ENCODE assay signal across 19 cellular contexts in the genomic region with DNA sequence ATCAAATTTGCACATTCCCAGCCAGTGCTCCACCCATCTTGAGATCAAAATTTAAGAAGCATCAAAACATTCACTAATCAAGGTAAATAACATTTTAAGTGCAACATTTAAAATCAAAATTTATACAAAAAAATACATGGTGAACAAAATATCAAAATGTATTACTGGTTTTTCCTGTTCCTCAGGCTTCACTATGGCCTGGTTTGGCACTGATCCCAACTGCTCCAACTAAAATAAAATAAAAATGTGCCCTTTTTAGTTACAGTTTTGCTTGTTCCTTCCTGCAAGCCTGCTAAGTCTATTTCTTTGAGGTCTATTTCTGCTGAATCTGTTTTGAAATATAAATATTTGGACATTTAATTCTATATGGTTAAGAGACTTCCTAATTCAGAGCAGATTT. TPM values are rescaled to one million over a fixed set of nuclear protein-coding genes. Genes with fewer than 3 reads are reported as not detected.
A peak's percentile ranks its signal among the peaks of the same experiment; 100 is the strongest.
DNase-seq lines count a peak whose midpoint lies in the region; TF ChIP-seq lines count a peak whose summit lies in the region.
"Had no signal": no experiment of that assay in that cellular context is flagged by ENCODE, and none has a peak within 500 bp of the region (broad histone marks: within the 10 kb centered on the region; RNA-seq: fewer than 3 reads in every experiment).

No MANE protein-coding gene starts in this region.

- H3K4me1 Mint-ChIP-seq in activated T-helper 1 cell treated with anti-CD3 and anti-CD28 coated beads, Interleukin-12 subunit alpha, Interleukin-12 subunit beta, Interleukin-2, Interleukin-4 antibody, amounts not matched to agents 30 ng/mL and 10 ng/mL and 1 ng/mL, durations not matched to agents 14 hours and 24 hours and 36 hours (ENCODE audit: low read depth): no peaks in the 10 kb centered on the region
- H3K4me1 Mint-ChIP-seq: CD4-positive, alpha-beta memory T cell had no signal

- H3K9me3 ChIP-seq in SK-N-MC (ENCODE audit: low read depth, low read length) (no peaks in the 10 kb centered on the region), esophagus muscularis mucosa (no peaks in the 10 kb centered on the region), testis (no peaks in the 10 kb centered on the region)
- H3K9me3 ChIP-seq: BLaER1 had no signal

- no peak for TF ChIP-seq EP300 in esophagus muscularis mucosa (IDR thresholded peaks at IDR 0.05)

- TF ChIP-seq POLR2A in esophagus muscularis mucosa (IDR thresholded peaks at IDR 0.05; ENCODE audit: low read depth) (no peak), testis (IDR thresholded peaks at IDR 0.05) (no peak)

- DNase-seq in DMS53 (lab: John Stamatoyannopoulos, UW): peak; percentile 59
- no peak for DNase-seq in SK-N-MC (ENCODE audit: low read depth, low spot score)
- no peak for DNase-seq in esophagus muscularis mucosa (ENCODE audit: extremely low spot score)
- DNase-seq in testis: no peak
- DNase-seq in NCI-H774 (lab: John Stamatoyannopoulos, UW): no peak
- DNase-seq in stimulated activated CD4-positive, alpha-beta T cell treated with anti-CD3 and anti-CD28 coated beads, Interleukin-12 subunit alpha, Interleukin-12 subunit beta, amount 100 ng/mL, for 4 hours: no peak
- DNase-seq in activated T-helper 1 cell treated with anti-CD3 and anti-CD28 coated beads, Interleukin-12 subunit alpha, Interleukin-12 subunit beta, Interleukin-2, Interleukin-4 antibody, amounts not matched to agents 30 ng/mL and 10 ng/mL and 1 ng/mL, durations not matched to agents 14 hours and 24 hours and 36 hours (ENCODE audit: low spot score): no peak
- DNase-seq: CD4-positive, alpha-beta memory T cell; DND-41; MV-4-11; NCI-H1417; NCI-H187 treated with DMSO at 0.1 percent for 48 hours; NCI-H2227 treated with DMSO at 0.1 percent for 48 hours; NCI-H510A treated with DMSO at 0.1 percent for 48 hours; NCI-H82; OCI-M1; SHP77 treated with DMSO at 0.1 percent for 48 hours had no signal

- peak overlapping the region; percentile 87 for H3K27ac ChIP-seq in SK-N-MC
- H3K27ac ChIP-seq in esophagus muscularis mucosa (replicated peaks in 1 of 4): peak overlapping the region in 3 of 4 donors; percentile 49 to 71 (median 68)
- peak overlapping the region; percentile 41 to 87 for H3K27ac ChIP-seq in testis
- H3K27ac ChIP-seq: BLaER1, KMS-11 had no signal

- H3K27me3 ChIP-seq in esophagus muscularis mucosa (no peaks in the 10 kb centered on the region), testis (no peaks in the 10 kb centered on the region)
- H3K27me3 ChIP-seq: BLaER1 had no signal

- H3K9ac ChIP-seq in SK-N-MC (ENCODE audit: insufficient read length): no peak overlapping the region
- H3K9ac ChIP-seq: BLaER1, KMS-11 had no signal

- H3K27me3 Mint-ChIP-seq in activated T-helper 1 cell treated with anti-CD3 and anti-CD28 coated beads, Interleukin-12 subunit alpha, Interleukin-12 subunit beta, Interleukin-2, Interleukin-4 antibody, amounts not matched to agents 30 ng/mL and 10 ng/mL and 1 ng/mL, durations not matched to agents 14 hours and 24 hours and 36 hours (ENCODE audit: insufficient read depth): no peaks in the 10 kb centered on the region

- H3K4me1 ChIP-seq in esophagus muscularis mucosa: peaks cover 0 to 11% (median 3%) of the 10 kb centered on the region in 4 donors
- peaks cover 7% of the 10 kb centered on the region for H3K4me1 ChIP-seq in testis
- H3K4me1 ChIP-seq: BLaER1 had no signal

- no peaks in the 10 kb centered on the region for H3K36me3 Mint-ChIP-seq in activated T-helper 1 cell treated with anti-CD3 and anti-CD28 coated beads, Interleukin-12 subunit alpha, Interleukin-12 subunit beta, Interleukin-2, Interleukin-4 antibody, amounts not matched to agents 30 ng/mL and 10 ng/mL and 1 ng/mL, durations not matched to agents 14 hours and 24 hours and 36 hours (ENCODE audit: low read depth)
- H3K36me3 Mint-ChIP-seq: CD4-positive, alpha-beta memory T cell had no signal

- H3K36me3 ChIP-seq in SK-N-MC (ENCODE audit: insufficient read depth, low read length) (no peaks in the 10 kb centered on the region), esophagus muscularis mucosa (no peaks in the 10 kb centered on the region), testis (ENCODE audit: low read depth, missing control alignments) (no peaks in the 10 kb centered on the region)
- H3K36me3 ChIP-seq: BLaER1 had no signal

- H3K4me3 ChIP-seq in SK-N-MC (no peak overlapping the region), esophagus muscularis mucosa (no peak overlapping the region), testis (no peak overlapping the region)
- H3K4me3 ChIP-seq: BLaER1 had no signal

- no peak for TF ChIP-seq CTCF in esophagus muscularis mucosa (IDR thresholded peaks at IDR 0.05)
- no peak for TF ChIP-seq CTCF in testis (IDR thresholded peaks at IDR 0.05)

- H3K9me3 Mint-ChIP-seq in activated T-helper 1 cell treated with anti-CD3 and anti-CD28 coated beads, Interleukin-12 subunit alpha, Interleukin-12 subunit beta, Interleukin-2, Interleukin-4 antibody, amounts not matched to agents 30 ng/mL and 10 ng/mL and 1 ng/mL, durations not matched to agents 14 hours and 24 hours and 36 hours: no peaks in the 10 kb centered on the region

- no peak overlapping the region for H3K4me3 Mint-ChIP-seq in activated T-helper 1 cell treated with anti-CD3 and anti-CD28 coated beads, Interleukin-12 subunit alpha, Interleukin-12 subunit beta, Interleukin-2, Interleukin-4 antibody, amounts not matched to agents 30 ng/mL and 10 ng/mL and 1 ng/mL, durations not matched to agents 14 hours and 24 hours and 36 hours
- H3K4me3 Mint-ChIP-seq: CD4-positive, alpha-beta memory T cell had no signal

- H3K27ac Mint-ChIP-seq in activated T-helper 1 cell treated with anti-CD3 and anti-CD28 coated beads, Interleukin-12 subunit alpha, Interleukin-12 subunit beta, Interleukin-2, Interleukin-4 antibody, amounts not matched to agents 30 ng/mL and 10 ng/mL and 1 ng/mL, durations not matched to agents 14 hours and 24 hours and 36 hours: no peak overlapping the region
- H3K27ac Mint-ChIP-seq: CD4-positive, alpha-beta memory T cell had no signal

- intact Hi-C loops in esophagus muscularis mucosa (cut with DNase I): no loop called here
- intact Hi-C loops in testis (cut with DNase I; ENCODE audit: low total_unique reads): no loop called here
- intact Hi-C loops in activated T-helper 1 cell treated with anti-CD3 and anti-CD28 coated beads, Interleukin-12 subunit alpha, Interleukin-12 subunit beta, Interleukin-2, Interleukin-4 antibody, amounts not matched to agents 30 ng/mL and 10 ng/mL and 1 ng/mL, durations not matched to agents 14 hours and 24 hours and 36 hours (cut with micrococcal nuclease): no loop called here

RNA-seq across cellular contexts. Expression of gene ADAMTS1, which starts 54.9 kb away (rescaled TPM):
- total RNA-seq in esophagus muscularis mucosa (100 to 1,000 TPM in 2 of 4 donors, 10 to 100 TPM in 2; 60.6 to 164 (median 123) TPM), testis (10 to 100 TPM; 31.3 to 33.7 TPM)
- 15.9 TPM for polyA plus RNA-seq in testis (ENCODE audit: insufficient read depth, low read depth, low replicate concordance)
- 1.7 and 1.8 TPM in 2 replicates for total RNA-seq in activated T-helper 1 cell treated with anti-CD3 and anti-CD28 coated beads, Interleukin-12 subunit alpha, Interleukin-12 subunit beta, Interleukin-2, Interleukin-4 antibody, amounts not matched to agents 30 ng/mL and 10 ng/mL and 1 ng/mL, durations not matched to agents 14 hours and 24 hours and 36 hours
- total RNA-seq: CD4-positive, alpha-beta memory T cell had no signal

Comparison
In these comparisons a context has a peak if more than half of its experiments do, and no peak if none do; other contexts are left out.
1. RNA of gene ADAMTS1, which starts 54.9 kb away (total RNA-seq): 60.6 to 164 TPM in esophagus muscularis mucosa and 31.3 to 33.7 TPM in testis; 1.7 to 1.8 TPM in activated T-helper 1 cell treated with anti-CD3 and anti-CD28 coated beads, Interleukin-12 subunit alpha, Interleukin-12 subunit beta, Interleukin-2, Interleukin-4 antibody, amounts not matched to agents 30 ng/mL and 10 ng/mL and 1 ng/mL, durations not matched to agents 14 hours and 24 hours and 36 hours; every median in the first group is over 10 times any median in the second.
2. Peak in every context shown above with its lines, with median percentiles within 50 percentile points of each other: H3K27ac ChIP-seq.